ENCODE assay signal across 19 cellular contexts in genomic region chr6:11648889-11649288, GRCh38.
DNase-seq lines count a peak whose midpoint lies in the region; ATAC-seq, FAIRE-seq and TF ChIP-seq lines count a peak whose summit lies in the region.
"Had no signal": no experiment of that assay in that cellular context is flagged by ENCODE, and none has a peak within 500 bp of the region (broad histone marks: within the 10 kb centered on the region; RNA-seq: fewer than 3 reads in every experiment).

No MANE protein-coding gene starts in this region.

- ATAC-seq in HG02852 (IDR thresholded peaks at IDR 0.05; ENCODE audit: unreplicated experiment), result no peak
- ATAC-seq: A549; CD8-positive, alpha-beta T cell; HepG2 had no signal

- H3K4me3 Mint-ChIP-seq in activated T-helper 2 cell treated with anti-CD3 and anti-CD28 coated beads, Interferon-gamma antibody, Interleukin-2, Interleukin-4, amounts not matched to agents 10 μg/mL and 5 μg/mL and 100 μg/mL, durations not matched to agents 14 hours and 24 hours and 36 hours (ENCODE audit: low read depth), result no peak overlapping the region
- H3K4me3 Mint-ChIP-seq: CD14-positive monocyte; CD8-positive, alpha-beta T cell had no signal

- H3K27me3 ChIP-seq in HUES64 (ENCODE audit: insufficient read depth, low read length) (no peaks in the 10 kb centered on the region), H1 (replicated peaks in 1 of 4; ENCODE audit: control insufficient read depth in 3 of 4, extremely low read depth in 1 of 4, insufficient read depth in 3 of 4, low read length in 3 of 4) (no peaks in the 10 kb centered on the region), mesenchymal stem cell (ENCODE audit: control insufficient read depth in 1 of 2, insufficient read depth in 1 of 2, low read length in 2 of 2) (no peaks in the 10 kb centered on the region), trophoblast cell (ENCODE audit: insufficient read depth, low read length) (no peaks in the 10 kb centered on the region), BE2C (no peaks in the 10 kb centered on the region)

- H3K9me3 ChIP-seq in HUES64 (ENCODE audit: insufficient read depth, low read depth, low read length) (peaks cover 11% of the 10 kb centered on the region), H1 (ENCODE audit: insufficient read depth in 2 of 2, low read depth in 1 of 2, low read length in 1 of 2) (peaks cover 4 to 11% of the 10 kb centered on the region in 2 experiments; a peak in 3 of 4 replicates), mesenchymal stem cell (ENCODE audit: control insufficient read depth, low read length) (no peaks in the 10 kb centered on the region), trophoblast cell (ENCODE audit: insufficient read depth, low read depth, low read length) (peaks cover 3% of the 10 kb centered on the region), BE2C (no peaks in the 10 kb centered on the region)
- H3K9me3 ChIP-seq: HAP-1 had no signal

- H3K4ac ChIP-seq in H1 (replicated peaks; ENCODE audit: insufficient read length, low read depth, low read length) (no peak overlapping the region), mesenchymal stem cell (ENCODE audit: low read depth in 1 of 2, low read length in 2 of 2) (peak overlapping the region; percentile 24 to 88), trophoblast cell (ENCODE audit: low read depth, low read length) (no peak overlapping the region)

- H3K79me1 ChIP-seq in H1 (ENCODE audit: low read depth, low read length), result no peaks in the 10 kb centered on the region
- H3K79me1 ChIP-seq in mesenchymal stem cell (replicated peaks; ENCODE audit: low read length, poor library complexity, severe bottlenecking), result no peaks in the 10 kb centered on the region
- H3K79me1 ChIP-seq in trophoblast cell (ENCODE audit: low read length), result peaks cover 32% of the 10 kb centered on the region

- H3K79me2 ChIP-seq in H1 (ENCODE audit: control insufficient read depth in 1 of 2, insufficient read depth in 2 of 2, low read length in 2 of 2), result no peaks in the 10 kb centered on the region
- no peaks in the 10 kb centered on the region for H3K79me2 ChIP-seq in trophoblast cell (ENCODE audit: control insufficient read depth, insufficient read depth, low read length, poor library complexity)

- no peaks in the 10 kb centered on the region for H3K23me2 ChIP-seq in H1 (ENCODE audit: low read depth, low read length)

- H2AK5ac ChIP-seq in H1 (ENCODE audit: low read depth, low read length) (0 out of 2 replicates have a peak overlapping the region, but pooled peaks have one; percentile 42), mesenchymal stem cell (ENCODE audit: low read length, severe bottlenecking) (peak overlapping the region; percentile 85), trophoblast cell (ENCODE audit: low read length) (peak overlapping the region; percentile 80)

- 97% methylated on average over 20 of the region's 20 CpGs for WGBS in HUES64
- 92% methylated on average over 20 of the region's 20 CpGs; no CpG with 5 or more reads in 1 of the 2 experiments for WGBS in H1 (ENCODE audit: extremely low coverage in 1 of 2, insufficient coverage in 1 of 2, insufficient read length in 1 of 2, insufficient replicate concordance in 2 of 2, low coverage in 1 of 2, low lambda C conversion rate in 2 of 2, missing lambda C conversion rate in 1 of 2), 2 experiments
- WGBS in mesenchymal stem cell, result 98% methylated on average over 20 of the region's 20 CpGs
- WGBS in trophoblast cell (ENCODE audit: extremely low coverage, insufficient coverage, insufficient read length), result no CpG with 5 or more reads among the region's 20 CpGs

- H3K4me1 ChIP-seq in HUES64 (ENCODE audit: insufficient read depth, low read length) (peaks cover 37% of the 10 kb centered on the region), H1 (replicated peaks in 1 of 4; ENCODE audit: control insufficient read depth in 3 of 4, insufficient read depth in 4 of 4, low read length in 3 of 4) (peaks cover 7 to 22% (median 18%) of the 10 kb centered on the region in 4 experiments; a peak in 6 of 7 replicates), mesenchymal stem cell (ENCODE audit: control insufficient read depth, insufficient read depth, low read depth, low read length) (peaks cover 6% of the 10 kb centered on the region), trophoblast cell (ENCODE audit: control insufficient read depth in 1 of 2, insufficient read depth in 2 of 2, low read length in 2 of 2) (peaks cover 23 to 33% of the 10 kb centered on the region in 2 experiments), BE2C (no peaks in the 10 kb centered on the region)

- H2BK12ac ChIP-seq in H1 (ENCODE audit: low read depth, low read length) (peak overlapping the region; percentile 78; the same call in 1 of the 2 replicates), mesenchymal stem cell (ENCODE audit: low read length in 2 of 2) (peak overlapping the region; percentile 1 to 84), trophoblast cell (ENCODE audit: low read length) (peak overlapping the region; percentile 78)

- 0 out of 2 replicates have a peak overlapping the region, but pooled peaks have one; percentile 22 for H2AFZ ChIP-seq in H1 (ENCODE audit: low read length)
- H2AFZ ChIP-seq in mesenchymal stem cell (ENCODE audit: low read depth, low read length), result no peak overlapping the region
- H2AFZ ChIP-seq in trophoblast cell (ENCODE audit: insufficient read depth, low read length, poor library complexity), result no peak overlapping the region
- H2AFZ ChIP-seq: GM23248 had no signal

- TF ChIP-seq RAD21 in H1 (IDR thresholded peaks at IDR 0.05 in 1 of 2, conservative IDR thresholded peaks at IDR 0.05 in 1 of 2; ENCODE audit: low read depth in 2 of 2, low read length in 2 of 2), result no peak

- H4K8ac ChIP-seq in H1 (ENCODE audit: extremely low read depth, insufficient read depth, low read length) (peak overlapping the region; percentile 39; the same call in 1 of the 2 replicates), mesenchymal stem cell (ENCODE audit: low read length) (no peak overlapping the region), trophoblast cell (ENCODE audit: low read depth, low read length) (no peak overlapping the region)

- no peak overlapping the region for H3K56ac ChIP-seq in H1 (replicated peaks; ENCODE audit: insufficient read length, low read depth, low read length)

- H3K27ac ChIP-seq in HUES64 (ENCODE audit: low read depth, low read length) (peak overlapping the region; percentile 91; the same call in 1 of the 2 replicates), H1 (ENCODE audit: low read depth, low read length) (no peak overlapping the region), mesenchymal stem cell (ENCODE audit: low read length, poor library complexity, severe bottlenecking) (peak overlapping the region; percentile 97), trophoblast cell (ENCODE audit: low read depth, low read length) (no peak overlapping the region)
- H3K27ac ChIP-seq: GM23248 had no signal

- no peaks in the 10 kb centered on the region for H4K20me1 ChIP-seq in H1 (replicated peaks in 1 of 2; ENCODE audit: control insufficient read depth in 1 of 2, insufficient read depth in 2 of 2, low read length in 2 of 2)

- TF ChIP-seq CTCF in H1 (IDR thresholded peaks at IDR 0.05; ENCODE audit: control extremely low read depth in 1 of 3, insufficient read depth in 1 of 3, low read depth in 1 of 3, low read length in 3 of 3), result no peak
- no peak for TF ChIP-seq CTCF in BE2C (IDR thresholded peaks at IDR 0.05; ENCODE audit: low read depth, low read length)

- peak overlapping the region; percentile 36; the same call in 1 of the 2 replicates for H3K9ac ChIP-seq in HUES64 (ENCODE audit: low read depth, low read length)
- no peak overlapping the region for H3K9ac ChIP-seq in H1 (replicated peaks in 1 of 4; ENCODE audit: extremely low read depth in 1 of 4, low read depth in 3 of 4, low read length in 3 of 4)
- no peak overlapping the region for H3K9ac ChIP-seq in mesenchymal stem cell (ENCODE audit: low read length)
- no peak overlapping the region for H3K9ac ChIP-seq in trophoblast cell (ENCODE audit: low read length)
- H3K9ac ChIP-seq: GM23248 had no signal

- CTCF ChIA-PET in H1 (lab: Charles Lee; ENCODE audit: partially characterized antibody), result interaction anchor here (1.4 kb wide), 1 partner anchor 31 kb away, joined by 3 read pairs; no protein-coding TSS in a partner anchor

- H2BK20ac ChIP-seq in H1 (ENCODE audit: low read length), result peak overlapping the region; percentile 89; the same call in 1 of the 2 replicates

- H3K18ac ChIP-seq in H1 (ENCODE audit: extremely low read depth, low read length), result peak overlapping the region; percentile 41; the same call in 1 of the 2 replicates
- peak overlapping the region in 1 of 2 experiments; percentile 61 for H3K18ac ChIP-seq in mesenchymal stem cell (ENCODE audit: low read depth in 1 of 2, low read length in 2 of 2)
- H3K18ac ChIP-seq in trophoblast cell (ENCODE audit: low read length), result peak overlapping the region; percentile 36

- H2BK5ac ChIP-seq in H1 (ENCODE audit: low read depth, low read length), result peak overlapping the region; percentile 90; the same call in 1 of the 2 replicates
- peak overlapping the region; percentile 89 for H2BK5ac ChIP-seq in mesenchymal stem cell (ENCODE audit: low read depth, low read length, poor library complexity, severe bottlenecking)
- H2BK5ac ChIP-seq in trophoblast cell (ENCODE audit: low read depth, low read length, poor library complexity), result peak overlapping the region; percentile 71

- intact Hi-C loops in activated T-helper 2 cell treated with anti-CD3 and anti-CD28 coated beads, Interferon-gamma antibody, Interleukin-2, Interleukin-4, amounts not matched to agents 10 μg/mL and 5 μg/mL and 100 μg/mL, durations not matched to agents 14 hours and 24 hours and 36 hours (cut with micrococcal nuclease), result no loop called here

- H3K4me3 ChIP-seq in HUES64 (ENCODE audit: low read length) (no peak overlapping the region), H1 (ENCODE audit: extremely low read depth in 1 of 4, insufficient read depth in 2 of 4, low read depth in 3 of 4, low read length in 4 of 4) (no peak overlapping the region), mesenchymal stem cell (ENCODE audit: insufficient read depth in 1 of 2, low read depth in 1 of 2, low read length in 2 of 2) (no peak overlapping the region), trophoblast cell (ENCODE audit: low read depth, low read length) (no peak overlapping the region), BE2C (ENCODE audit: low read depth, low read length) (no peak overlapping the region)
- H3K4me3 ChIP-seq: A549, GM23248, HAP-1 had no signal

- H4K5ac ChIP-seq in H1 (ENCODE audit: insufficient read length, low read depth, low read length), result peak overlapping the region; percentile 9

- H3K9me3 Mint-ChIP-seq in activated T-helper 2 cell treated with anti-CD3 and anti-CD28 coated beads, Interferon-gamma antibody, Interleukin-2, Interleukin-4, amounts not matched to agents 10 μg/mL and 5 μg/mL and 100 μg/mL, durations not matched to agents 14 hours and 24 hours and 36 hours, result no peaks in the 10 kb centered on the region

- H4K91ac ChIP-seq in H1 (replicated peaks; ENCODE audit: insufficient read length, low read length) (peak overlapping the region; percentile 76), mesenchymal stem cell (ENCODE audit: low read length) (peak overlapping the region; percentile 94), trophoblast cell (ENCODE audit: low read depth, low read length) (peak overlapping the region; percentile 64)

- no peaks in the 10 kb centered on the region for H3K36me3 Mint-ChIP-seq in activated T-helper 2 cell treated with anti-CD3 and anti-CD28 coated beads, Interferon-gamma antibody, Interleukin-2, Interleukin-4, amounts not matched to agents 10 μg/mL and 5 μg/mL and 100 μg/mL, durations not matched to agents 14 hours and 24 hours and 36 hours (ENCODE audit: low read depth)
- H3K36me3 Mint-ChIP-seq: CD14-positive monocyte; CD8-positive, alpha-beta T cell had no signal

- H3K23ac ChIP-seq in H1 (ENCODE audit: insufficient read length) (no peak overlapping the region), mesenchymal stem cell (ENCODE audit: low read length in 2 of 2) (no peak overlapping the region), trophoblast cell (ENCODE audit: low read length) (no peak overlapping the region)

- H2BK120ac ChIP-seq in H1 (replicated peaks; ENCODE audit: low read depth, low read length) (peak overlapping the region; percentile 95), mesenchymal stem cell (ENCODE audit: low read depth, low read length) (no peak overlapping the region), trophoblast cell (ENCODE audit: insufficient read depth, low read length, poor library complexity) (peak overlapping the region; percentile 60)

- no peak overlapping the region for H4K12ac ChIP-seq in trophoblast cell (ENCODE audit: low read depth, low read length)

- H3K14ac ChIP-seq in H1 (ENCODE audit: insufficient read length) (no peak overlapping the region), mesenchymal stem cell (ENCODE audit: low read length in 2 of 2) (no peak overlapping the region), trophoblast cell (ENCODE audit: low read length) (peak overlapping the region; percentile 74)

- H3K27me3 Mint-ChIP-seq in activated T-helper 2 cell treated with anti-CD3 and anti-CD28 coated beads, Interferon-gamma antibody, Interleukin-2, Interleukin-4, amounts not matched to agents 10 μg/mL and 5 μg/mL and 100 μg/mL, durations not matched to agents 14 hours and 24 hours and 36 hours (ENCODE audit: low read depth), result peaks cover 6% of the 10 kb centered on the region

- no peak overlapping the region for H3K4me2 ChIP-seq in H1 (ENCODE audit: insufficient read depth in 1 of 2, low read depth in 2 of 2, low read length in 2 of 2)
- H3K4me2 ChIP-seq in mesenchymal stem cell (ENCODE audit: low read length, poor library complexity, severe bottlenecking), result no peak overlapping the region
- no peak overlapping the region for H3K4me2 ChIP-seq in trophoblast cell (ENCODE audit: low read length)
- H3K4me2 ChIP-seq: A549 had no signal

- H3K4me1 Mint-ChIP-seq in activated T-helper 2 cell treated with anti-CD3 and anti-CD28 coated beads, Interferon-gamma antibody, Interleukin-2, Interleukin-4, amounts not matched to agents 10 μg/mL and 5 μg/mL and 100 μg/mL, durations not matched to agents 14 hours and 24 hours and 36 hours (ENCODE audit: low read depth), result peaks cover 7% of the 10 kb centered on the region

- H3K36me3 ChIP-seq in HUES64 (ENCODE audit: insufficient read depth, low read length) (no peaks in the 10 kb centered on the region), H1 (ENCODE audit: control insufficient read depth in 2 of 4, insufficient read depth in 4 of 4, low read length in 3 of 4) (0 out of 8 replicates have a peak, but pooled peaks cover 0 to 8% (median 0%) of the 10 kb centered on the region in 4 experiments), mesenchymal stem cell (ENCODE audit: control insufficient read depth in 1 of 2, insufficient read depth in 2 of 2, low read depth in 1 of 2, low read length in 2 of 2) (peaks cover 0 to 3% of the 10 kb centered on the region in 2 experiments), trophoblast cell (ENCODE audit: control insufficient read depth in 1 of 2, insufficient read depth in 2 of 2, low read length in 2 of 2) (no peaks in the 10 kb centered on the region), BE2C (no peaks in the 10 kb centered on the region)
- H3K36me3 ChIP-seq: HAP-1 had no signal

- peak in 1 of 2 experiments; percentile 42 for DNase-seq in H1 (ENCODE audit: low read depth in 1 of 2, low spot score in 2 of 2)
- no peak for DNase-seq in mesenchymal stem cell
- no peak for DNase-seq in trophoblast cell
- no peak for DNase-seq in BE2C
- no peak for DNase-seq in NCI-H1417 treated with DMSO at 0.1 percent for 48 hours (lab: John Stamatoyannopoulos, UW)
- DNase-seq in activated T-helper 2 cell treated with anti-CD3 and anti-CD28 coated beads, Interferon-gamma antibody, Interleukin-2, Interleukin-4, amounts not matched to agents 10 μg/mL and 5 μg/mL and 100 μg/mL, durations not matched to agents 14 hours and 24 hours and 36 hours (ENCODE audit: low spot score), result no peak
- DNase-seq: CD8-positive, alpha-beta T cell; COR-L47; DND-41; GDM1; GM23248 had no signal

- FAIRE-seq in H1 (lab: Jason Lieb, UNC), result no peak
- FAIRE-seq: A549, D721Med, GM12892, HepG2 had no signal

- TF ChIP-seq POLR2A in H1 (IDR thresholded peaks at IDR 0.05; ENCODE audit: control extremely low read depth in 1 of 2, low read depth in 2 of 2, low read length in 2 of 2), result no peak

- H3K27ac Mint-ChIP-seq in activated T-helper 2 cell treated with anti-CD3 and anti-CD28 coated beads, Interferon-gamma antibody, Interleukin-2, Interleukin-4, amounts not matched to agents 10 μg/mL and 5 μg/mL and 100 μg/mL, durations not matched to agents 14 hours and 24 hours and 36 hours, result no peak overlapping the region
- H3K27ac Mint-ChIP-seq: CD14-positive monocyte; CD8-positive, alpha-beta T cell had no signal

- POLR2A ChIA-PET in H1 (lab: Charles Lee; ENCODE audit: partially characterized antibody), result no interaction called here

- TF ChIP-seq EP300 in H1 (IDR thresholded peaks at IDR 0.05; ENCODE audit: borderline replicate concordance in 1 of 2, low read depth in 2 of 2, low read length in 2 of 2), result no peak

- no peak overlapping the region for H2BK15ac ChIP-seq in H1 (ENCODE audit: low read length)
- no peak overlapping the region for H2BK15ac ChIP-seq in mesenchymal stem cell (ENCODE audit: low read depth, poor library complexity, severe bottlenecking)

Comparison
In these comparisons a context has a peak if more than half of its experiments do, and no peak if none do; other contexts are left out.
1. H3K27ac ChIP-seq: peak in HUES64 (single experiment) and mesenchymal stem cell (single experiment); none in H1 (single experiment) and trophoblast cell (single experiment).
2. H3K4ac ChIP-seq: peak in mesenchymal stem cell (2 of 2); none in H1 (single experiment) and trophoblast cell (single experiment).
3. Peak in every context shown above with its lines, with median percentiles within 50 percentile points of each other: H2AK5ac ChIP-seq, H2BK12ac ChIP-seq, H2BK5ac ChIP-seq and H4K91ac ChIP-seq.